ENCODE assay signal across 8 cellular contexts in genomic region chr18:9708057-9708881, GRCh38. TPM values are rescaled to one million over a fixed set of nuclear protein-coding genes. Genes with fewer than 3 reads are reported as not detected.
A peak's percentile ranks its signal among the peaks of the same experiment; 100 is the strongest.
DNase-seq lines count a peak whose midpoint lies in the region; ATAC-seq and TF ChIP-seq lines count a peak whose summit lies in the region.

TSS of gene RAB31 (plus strand) at chr18:9708301. CDS start at chr18:9708406, 105 bp downstream.

- H3K9me3 ChIP-seq in thoracic aorta: no peaks in the 10 kb centered on the region

- DNase-seq in GM10248 (ENCODE audit: extremely low spot score): peak; percentile 70
- DNase-seq in T1000 (lab: John Stamatoyannopoulos, UW): peak; percentile 5
- DNase-seq in epithelial cell of proximal tubule (ENCODE audit: low read depth): no peak
- peak; percentile 97 for DNase-seq in mesenteric fat pad (ENCODE audit: low spot score)
- DNase-seq in thoracic aorta (ENCODE audit: low spot score): peak; percentile 37
- DNase-seq in RPMI8226: no peak

- POLR2A ChIA-PET in GM10248 (lab: Yijun Ruan, JAX): interaction anchor here (0.7 kb wide), 1 partner anchor 35 kb away, joined by 3 read pairs; no protein-coding TSS in a partner anchor

- H3K27ac ChIP-seq in ACC112 (ENCODE audit: low read depth, low read length) (peak within 1 kb of the TSS; percentile 89), thoracic aorta (peak within 1 kb of the TSS; percentile 95 to 98)

- ATAC-seq in HG03025 (IDR thresholded peaks at IDR 0.05; ENCODE audit: low FRiP score, unreplicated experiment): peak; percentile 49
- peak; percentile 79 for ATAC-seq in thoracic aorta (ENCODE audit: insufficient number of reproducible peaks, low FRiP score, low read depth)

- TF ChIP-seq CTCF in GM10248 (IDR thresholded peaks at IDR 0.05; ENCODE audit: control extremely low read depth, extremely low read depth, low read depth, missing control alignments): peak; percentile 8
- TF ChIP-seq CTCF in epithelial cell of proximal tubule (conservative IDR thresholded peaks at IDR 0.05; ENCODE audit: low read depth, low read length): no peak
- TF ChIP-seq CTCF in thoracic aorta (IDR thresholded peaks at IDR 0.05): no peak

- peaks cover 49% of the 10 kb centered on the region for H3K79me2 ChIP-seq in ACC112 (ENCODE audit: control insufficient read depth, insufficient read depth, low read length, unreplicated experiment)

- H3K27me3 ChIP-seq in ACC112 (ENCODE audit: insufficient read depth, low read length): no peaks in the 10 kb centered on the region
- no peaks in the 10 kb centered on the region for H3K27me3 ChIP-seq in thoracic aorta (replicated peaks; ENCODE audit: insufficient read depth)

- H3K4me1 ChIP-seq in ACC112 (ENCODE audit: control insufficient read depth, insufficient read depth, low read length, unreplicated experiment) (peaks cover 46% of the 10 kb centered on the region), thoracic aorta (ENCODE audit: control insufficient read depth in 1 of 2, low read depth in 2 of 2) (peaks cover 26 to 44% of the 10 kb centered on the region in 2 donors)

- CTCF ChIA-PET in GM10248 (lab: Yijun Ruan, JAX): interaction anchor here (1.2 to 1.3 kb wide), 2 partner anchors 10 to 133 kb away, joined by 3 read pairs; no protein-coding TSS in a partner anchor

- peak within 1 kb of the TSS; percentile 95 for H3K4me3 ChIP-seq in ACC112 (ENCODE audit: low read depth, low read length)
- H3K4me3 ChIP-seq in epithelial cell of proximal tubule (ENCODE audit: low read depth, low read length): peak within 1 kb of the TSS; percentile 92
- peak within 1 kb of the TSS; percentile 96 for H3K4me3 ChIP-seq in thoracic aorta

- H2AFZ ChIP-seq in ACC112 (ENCODE audit: low read length, unreplicated experiment): peak within 1 kb of the TSS; percentile 99

- H3K36me3 ChIP-seq in ACC112 (ENCODE audit: insufficient read depth, low read length): 0 out of 2 replicates have a peak, but pooled peaks cover 3% of the 10 kb centered on the region
- no peaks in the 10 kb centered on the region for H3K36me3 ChIP-seq in thoracic aorta

RNA-seq across cellular contexts. Expression of gene RAB31, which starts in this region (rescaled TPM):
- total RNA-seq in epithelial cell of proximal tubule: 17.7 and 31.2 TPM in 2 replicates
- total RNA-seq in mesenteric fat pad: 80.7 TPM
- total RNA-seq in thoracic aorta: 100 to 1,000 TPM in 1 of 2 donors, 10 to 100 TPM in 1; 92.9 to 110 TPM

Comparison
In these comparisons a context has a peak if more than half of its experiments do, and no peak if none do; other contexts are left out.
1. DNase-seq: peak in GM10248 (single experiment), T1000 (single experiment), mesenteric fat pad (single experiment) and thoracic aorta (single experiment); none in epithelial cell of proximal tubule (single experiment) and RPMI8226 (single experiment).
2. Peak in every context shown above with its lines, with median percentiles within 50 percentile points of each other: H3K4me3 ChIP-seq.